Comparison of ENCODE assay signal across 12 cellular contexts in genomic region chr19:51354742-51355148, GRCh38. TPM values are rescaled to one million over a fixed set of nuclear protein-coding genes. Genes with fewer than 3 reads are reported as not detected.
DNase-seq lines count a peak whose midpoint lies in the region; ATAC-seq, FAIRE-seq and TF ChIP-seq lines count a peak whose summit lies in the region.
"Had no signal": no experiment of that assay in that cellular context is flagged by ENCODE, and none has a peak within 500 bp of the region (broad histone marks: within the 10 kb centered on the region; RNA-seq: fewer than 3 reads in every experiment).

No MANE protein-coding gene starts in this region.

- H3K27ac ChIP-seq in HUES6 (ENCODE audit: low read depth, low read length) (no peak overlapping the region), angular gyrus (ENCODE audit: low read depth, low read length) (peak overlapping the region; percentile 98), kidney (ENCODE audit: low read depth in 2 of 2, low read length in 2 of 2) (no peak overlapping the region)
- H3K27ac ChIP-seq: foreskin keratinocyte had no signal

- H3K9me3 Mint-ChIP-seq in CD14-positive monocyte, result no peaks in the 10 kb centered on the region

- H3K27me3 ChIP-seq in HUES6 (ENCODE audit: control insufficient read depth, insufficient read depth, low read length), result no peaks in the 10 kb centered on the region
- H3K27me3 ChIP-seq: foreskin keratinocyte had no signal

- peaks cover 2% of the 10 kb centered on the region for H3K4me1 Mint-ChIP-seq in CD14-positive monocyte

- H3K27me3 Mint-ChIP-seq in CD14-positive monocyte (ENCODE audit: low read depth in 3 of 3), result peaks cover 0 to 2% (median 2%) of the 10 kb centered on the region in 3 donors

- no peak for ATAC-seq in HG02642 (IDR thresholded peaks at IDR 0.05; ENCODE audit: poor library complexity, unreplicated experiment)
- ATAC-seq: foreskin keratinocyte had no signal

- peaks cover 44 to 61% of the 10 kb centered on the region in 2 donors for H3K36me3 Mint-ChIP-seq in CD14-positive monocyte

- H3K9me3 ChIP-seq in HUES6 (ENCODE audit: control insufficient read depth, insufficient read depth, low read depth, low read length) (no peaks in the 10 kb centered on the region), kidney (ENCODE audit: control insufficient read depth in 1 of 2, low read length in 2 of 2) (no peaks in the 10 kb centered on the region)

- intact Hi-C loops in kidney (cut with DNase I), result no loop called here
- intact Hi-C loops in CD14-positive monocyte (cut with micrococcal nuclease), result no loop called here

- no peak for TF ChIP-seq CTCF in kidney (IDR thresholded peaks at IDR 0.05; ENCODE audit: borderline replicate concordance, extremely low read depth, insufficient read depth)
- no peak for TF ChIP-seq CTCF in CD14-positive monocyte (IDR thresholded peaks at IDR 0.05)

- H3K36me3 ChIP-seq in HUES6 (ENCODE audit: control insufficient read depth, insufficient read depth, low read length), result peaks cover 12% of the 10 kb centered on the region
- peaks cover 6 to 15% of the 10 kb centered on the region in 2 donors for H3K36me3 ChIP-seq in kidney (ENCODE audit: control insufficient read depth in 1 of 2, insufficient read depth in 2 of 2, low read length in 2 of 2)

- no peak overlapping the region for H3K4me3 Mint-ChIP-seq in CD14-positive monocyte

- no peak for FAIRE-seq in kidney (lab: Jason Lieb, UNC)

- peaks cover 11% of the 10 kb centered on the region for H3K4me1 ChIP-seq in HUES6 (ENCODE audit: control insufficient read depth, insufficient read depth, low read length)
- no peaks in the 10 kb centered on the region for H3K4me1 ChIP-seq in kidney (ENCODE audit: control insufficient read depth in 1 of 2, insufficient read depth in 1 of 2, low read depth in 1 of 2, low read length in 2 of 2)

- H3K27ac Mint-ChIP-seq in CD14-positive monocyte, result no peak overlapping the region

- DNase-seq in C1 segment of cervical spinal cord (lab: John Stamatoyannopoulos, UW) (peak in 9 of 14 donors; percentile 8 to 50 (median 29)), medulla oblongata (ENCODE audit: extremely low spot score) (peak; percentile 84), kidney (no peak), NCI-H526 treated with DMSO at 0.1 percent for 48 hours (lab: John Stamatoyannopoulos, UW) (no peak), CD14-positive monocyte (ENCODE audit: low spot score) (no peak)
- DNase-seq: activated gamma-delta T cell treated with Interleukin-2 at 50 U/mL for 16 hours, foreskin keratinocyte, RPMI8226 had no signal

- H3K9ac ChIP-seq in HUES6 (ENCODE audit: low read length) (peak overlapping the region; percentile 25), kidney (ENCODE audit: low read length in 2 of 2) (no peak overlapping the region)

- H3K4me3 ChIP-seq in HUES6 (ENCODE audit: low read depth, low read length) (no peak overlapping the region), kidney (ENCODE audit: low read length in 2 of 2) (no peak overlapping the region)

RNA-seq across cellular contexts. Expression of gene ETFB, which starts 11.4 kb away (rescaled TPM):
- total RNA-seq in kidney, result 76.8 TPM
- 620 TPM for polyA plus RNA-seq in kidney (ENCODE audit: insufficient read depth, low read depth, low replicate concordance)
- polyA plus RNA-seq in CD14-positive monocyte, result 10 to 100 TPM; 51.0 to 63.0 TPM

RNA-seq across cellular contexts. Expression of gene VSIG10L, which starts 12.8 kb away (rescaled TPM):
- total RNA-seq in kidney, result 1.8 TPM
- polyA plus RNA-seq in kidney (ENCODE audit: insufficient read depth, low read depth, low replicate concordance) (2.2 TPM), CD14-positive monocyte (under 1 TPM; 0.62 to 0.73 TPM)

RNA-seq across cellular contexts. Expression of gene CLDND2, which starts 14.1 kb away (rescaled TPM):
- total RNA-seq in kidney, result 1.1 TPM
- polyA plus RNA-seq in kidney (ENCODE audit: insufficient read depth, low read depth, low replicate concordance), result 6.9 TPM
- not detected for polyA plus RNA-seq in CD14-positive monocyte
- total RNA-seq: Daoy had no signal

RNA-seq across cellular contexts. Expression of gene NKG7, which starts 17.7 kb away (rescaled TPM):
- total RNA-seq in kidney, result 7.9 TPM
- 3.5 TPM for polyA plus RNA-seq in kidney (ENCODE audit: insufficient read depth, low read depth, low replicate concordance)
- 10 to 100 TPM; 16.4 to 19.9 TPM for polyA plus RNA-seq in CD14-positive monocyte
- total RNA-seq: Daoy, foreskin keratinocyte had no signal
- polyA plus RNA-seq: foreskin keratinocyte had no signal

RNA-seq across cellular contexts. Expression of gene LIM2, which starts 33.0 kb away (rescaled TPM):
- total RNA-seq in kidney, result not detected
- polyA plus RNA-seq in kidney (ENCODE audit: insufficient read depth, low read depth, low replicate concordance) (not detected), CD14-positive monocyte (not detected)
- total RNA-seq: Daoy, foreskin keratinocyte had no signal
- polyA plus RNA-seq: foreskin keratinocyte had no signal

Comparison
In these comparisons a context has a peak if more than half of its experiments do, and no peak if none do; other contexts are left out.
1. DNase-seq: peak in C1 segment of cervical spinal cord (9 of 14) and medulla oblongata (single experiment); none in kidney (single experiment), NCI-H526 treated with DMSO at 0.1 percent for 48 hours (single experiment) and CD14-positive monocyte (single experiment).